In the genomic region with DNA sequence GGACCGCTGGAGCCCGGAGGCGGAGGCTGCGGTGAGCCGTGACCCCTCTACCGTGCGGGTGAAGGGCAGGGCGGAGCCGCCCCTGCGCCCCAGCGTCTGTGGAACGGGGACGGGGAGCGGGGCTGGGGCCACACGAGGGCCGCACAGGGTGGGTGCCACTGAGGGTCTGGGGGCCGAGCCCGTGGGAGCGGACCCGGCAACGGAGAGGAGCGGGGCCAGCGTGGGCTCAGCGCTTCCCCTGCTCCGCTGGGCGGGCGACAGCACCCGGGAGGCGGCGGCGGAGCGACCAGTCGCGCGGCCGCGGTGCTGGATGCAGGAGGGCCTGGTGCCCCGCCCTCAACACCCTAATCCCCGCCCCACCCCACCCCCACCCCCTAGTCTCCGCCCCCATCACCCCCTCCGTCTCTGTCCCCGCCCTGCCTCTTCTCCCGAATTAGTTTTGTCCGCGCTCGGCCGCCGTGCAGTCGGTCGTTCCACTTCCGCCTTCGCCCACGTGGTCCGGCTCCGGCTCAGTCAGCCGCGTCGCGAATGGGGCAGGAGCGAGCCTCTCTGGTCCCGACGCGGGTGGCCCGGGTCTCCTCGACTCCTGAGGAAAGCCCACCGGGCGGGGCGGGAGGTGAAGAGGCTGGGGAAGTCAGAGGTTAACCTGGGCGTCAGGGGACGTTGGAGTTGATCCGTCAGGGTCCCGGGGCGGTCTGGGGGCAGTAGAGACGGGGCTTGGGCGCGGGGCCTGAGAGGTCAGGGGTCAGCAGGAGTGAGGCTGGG, we compare ENCODE assay signal across 1 cellular context.
TF ChIP-seq lines count a peak whose summit lies in the region.

A gene (plus strand): TSS at position 512 of the 765 bp plus-strand sequence. CDS start 447 bp downstream, outside the sequence.

TF ChIP-seq in HepG2, 621 proteins besides CTCF, POLR2A, EP300 and RAD21 (continued from another document and continues in another):
- TF ChIP-seq, protein P1, sequence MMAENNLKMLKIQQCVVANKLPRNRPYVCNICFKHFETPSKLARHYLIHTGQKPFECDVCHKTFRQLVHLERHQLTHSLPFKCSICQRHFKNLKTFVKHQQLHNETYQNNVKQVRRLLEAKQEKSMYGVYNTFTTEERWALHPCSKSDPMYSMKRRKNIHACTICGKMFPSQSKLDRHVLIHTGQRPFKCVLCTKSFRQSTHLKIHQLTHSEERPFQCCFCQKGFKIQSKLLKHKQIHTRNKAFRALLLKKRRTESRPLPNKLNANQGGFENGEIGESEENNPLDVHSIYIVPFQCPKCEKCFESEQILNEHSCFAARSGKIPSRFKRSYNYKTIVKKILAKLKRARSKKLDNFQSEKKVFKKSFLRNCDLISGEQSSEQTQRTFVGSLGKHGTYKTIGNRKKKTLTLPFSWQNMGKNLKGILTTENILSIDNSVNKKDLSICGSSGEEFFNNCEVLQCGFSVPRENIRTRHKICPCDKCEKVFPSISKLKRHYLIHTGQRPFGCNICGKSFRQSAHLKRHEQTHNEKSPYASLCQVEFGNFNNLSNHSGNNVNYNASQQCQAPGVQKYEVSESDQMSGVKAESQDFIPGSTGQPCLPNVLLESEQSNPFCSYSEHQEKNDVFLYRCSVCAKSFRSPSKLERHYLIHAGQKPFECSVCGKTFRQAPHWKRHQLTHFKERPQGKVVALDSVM (CRISPR knock-in tag; IDR thresholded peaks at IDR 0.05): peak; percentile 18; the same call in 1 of the 2 replicates
- TF ChIP-seq SIX4 (CRISPR knock-in tag; IDR thresholded peaks at IDR 0.05) (no peak), KAT7 (CRISPR knock-in tag; IDR thresholded peaks at IDR 0.05; ENCODE audit: borderline replicate concordance) (no peak), ZNF121 (CRISPR knock-in tag; IDR thresholded peaks at IDR 0.05) (no peak), ZNF496 (CRISPR knock-in tag; IDR thresholded peaks at IDR 0.05; ENCODE audit: insufficient replicate concordance) (no peak), ZSCAN21 (CRISPR knock-in tag; IDR thresholded peaks at IDR 0.05; ENCODE audit: borderline replicate concordance) (peak; percentile 93), ZBTB3 (CRISPR knock-in tag; IDR thresholded peaks at IDR 0.05; ENCODE audit: borderline replicate concordance, low read depth) (no peak), ZFP82 (CRISPR knock-in tag; IDR thresholded peaks at IDR 0.05; ENCODE audit: borderline replicate concordance) (0 out of 2 replicates have a peak, but pooled peaks have one; percentile 15), PITX1 (CRISPR knock-in tag; IDR thresholded peaks at IDR 0.05) (peak; percentile 77), RXRA (CRISPR knock-in tag; IDR thresholded peaks at IDR 0.05) (0 out of 2 replicates have a peak, but pooled peaks have one; percentile 4), GLI4 (CRISPR knock-in tag; IDR thresholded peaks at IDR 0.05; ENCODE audit: borderline replicate concordance) (no peak), GATA4 (IDR thresholded peaks at IDR 0.05; ENCODE audit: borderline replicate concordance, low read depth) (no peak)
- TF ChIP-seq, protein P2, sequence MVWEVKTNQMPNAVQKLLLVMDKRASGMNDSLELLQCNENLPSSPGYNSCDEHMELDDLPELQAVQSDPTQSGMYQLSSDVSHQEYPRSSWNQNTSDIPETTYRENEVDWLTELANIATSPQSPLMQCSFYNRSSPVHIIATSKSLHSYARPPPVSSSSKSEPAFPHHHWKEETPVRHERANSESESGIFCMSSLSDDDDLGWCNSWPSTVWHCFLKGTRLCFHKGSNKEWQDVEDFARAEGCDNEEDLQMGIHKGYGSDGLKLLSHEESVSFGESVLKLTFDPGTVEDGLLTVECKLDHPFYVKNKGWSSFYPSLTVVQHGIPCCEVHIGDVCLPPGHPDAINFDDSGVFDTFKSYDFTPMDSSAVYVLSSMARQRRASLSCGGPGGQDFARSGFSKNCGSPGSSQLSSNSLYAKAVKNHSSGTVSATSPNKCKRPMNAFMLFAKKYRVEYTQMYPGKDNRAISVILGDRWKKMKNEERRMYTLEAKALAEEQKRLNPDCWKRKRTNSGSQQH (CRISPR knock-in tag; IDR thresholded peaks at IDR 0.05; ENCODE audit: low read depth): peak; percentile 78; the same call in 1 of the 2 replicates
- TF ChIP-seq, protein P3, sequence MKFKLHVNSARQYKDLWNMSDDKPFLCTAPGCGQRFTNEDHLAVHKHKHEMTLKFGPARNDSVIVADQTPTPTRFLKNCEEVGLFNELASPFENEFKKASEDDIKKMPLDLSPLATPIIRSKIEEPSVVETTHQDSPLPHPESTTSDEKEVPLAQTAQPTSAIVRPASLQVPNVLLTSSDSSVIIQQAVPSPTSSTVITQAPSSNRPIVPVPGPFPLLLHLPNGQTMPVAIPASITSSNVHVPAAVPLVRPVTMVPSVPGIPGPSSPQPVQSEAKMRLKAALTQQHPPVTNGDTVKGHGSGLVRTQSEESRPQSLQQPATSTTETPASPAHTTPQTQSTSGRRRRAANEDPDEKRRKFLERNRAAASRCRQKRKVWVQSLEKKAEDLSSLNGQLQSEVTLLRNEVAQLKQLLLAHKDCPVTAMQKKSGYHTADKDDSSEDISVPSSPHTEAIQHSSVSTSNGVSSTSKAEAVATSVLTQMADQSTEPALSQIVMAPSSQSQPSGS (CRISPR knock-in tag; IDR thresholded peaks at IDR 0.05): no peak; the same call in 1 of the 2 replicates
- TF ChIP-seq, protein P4, sequence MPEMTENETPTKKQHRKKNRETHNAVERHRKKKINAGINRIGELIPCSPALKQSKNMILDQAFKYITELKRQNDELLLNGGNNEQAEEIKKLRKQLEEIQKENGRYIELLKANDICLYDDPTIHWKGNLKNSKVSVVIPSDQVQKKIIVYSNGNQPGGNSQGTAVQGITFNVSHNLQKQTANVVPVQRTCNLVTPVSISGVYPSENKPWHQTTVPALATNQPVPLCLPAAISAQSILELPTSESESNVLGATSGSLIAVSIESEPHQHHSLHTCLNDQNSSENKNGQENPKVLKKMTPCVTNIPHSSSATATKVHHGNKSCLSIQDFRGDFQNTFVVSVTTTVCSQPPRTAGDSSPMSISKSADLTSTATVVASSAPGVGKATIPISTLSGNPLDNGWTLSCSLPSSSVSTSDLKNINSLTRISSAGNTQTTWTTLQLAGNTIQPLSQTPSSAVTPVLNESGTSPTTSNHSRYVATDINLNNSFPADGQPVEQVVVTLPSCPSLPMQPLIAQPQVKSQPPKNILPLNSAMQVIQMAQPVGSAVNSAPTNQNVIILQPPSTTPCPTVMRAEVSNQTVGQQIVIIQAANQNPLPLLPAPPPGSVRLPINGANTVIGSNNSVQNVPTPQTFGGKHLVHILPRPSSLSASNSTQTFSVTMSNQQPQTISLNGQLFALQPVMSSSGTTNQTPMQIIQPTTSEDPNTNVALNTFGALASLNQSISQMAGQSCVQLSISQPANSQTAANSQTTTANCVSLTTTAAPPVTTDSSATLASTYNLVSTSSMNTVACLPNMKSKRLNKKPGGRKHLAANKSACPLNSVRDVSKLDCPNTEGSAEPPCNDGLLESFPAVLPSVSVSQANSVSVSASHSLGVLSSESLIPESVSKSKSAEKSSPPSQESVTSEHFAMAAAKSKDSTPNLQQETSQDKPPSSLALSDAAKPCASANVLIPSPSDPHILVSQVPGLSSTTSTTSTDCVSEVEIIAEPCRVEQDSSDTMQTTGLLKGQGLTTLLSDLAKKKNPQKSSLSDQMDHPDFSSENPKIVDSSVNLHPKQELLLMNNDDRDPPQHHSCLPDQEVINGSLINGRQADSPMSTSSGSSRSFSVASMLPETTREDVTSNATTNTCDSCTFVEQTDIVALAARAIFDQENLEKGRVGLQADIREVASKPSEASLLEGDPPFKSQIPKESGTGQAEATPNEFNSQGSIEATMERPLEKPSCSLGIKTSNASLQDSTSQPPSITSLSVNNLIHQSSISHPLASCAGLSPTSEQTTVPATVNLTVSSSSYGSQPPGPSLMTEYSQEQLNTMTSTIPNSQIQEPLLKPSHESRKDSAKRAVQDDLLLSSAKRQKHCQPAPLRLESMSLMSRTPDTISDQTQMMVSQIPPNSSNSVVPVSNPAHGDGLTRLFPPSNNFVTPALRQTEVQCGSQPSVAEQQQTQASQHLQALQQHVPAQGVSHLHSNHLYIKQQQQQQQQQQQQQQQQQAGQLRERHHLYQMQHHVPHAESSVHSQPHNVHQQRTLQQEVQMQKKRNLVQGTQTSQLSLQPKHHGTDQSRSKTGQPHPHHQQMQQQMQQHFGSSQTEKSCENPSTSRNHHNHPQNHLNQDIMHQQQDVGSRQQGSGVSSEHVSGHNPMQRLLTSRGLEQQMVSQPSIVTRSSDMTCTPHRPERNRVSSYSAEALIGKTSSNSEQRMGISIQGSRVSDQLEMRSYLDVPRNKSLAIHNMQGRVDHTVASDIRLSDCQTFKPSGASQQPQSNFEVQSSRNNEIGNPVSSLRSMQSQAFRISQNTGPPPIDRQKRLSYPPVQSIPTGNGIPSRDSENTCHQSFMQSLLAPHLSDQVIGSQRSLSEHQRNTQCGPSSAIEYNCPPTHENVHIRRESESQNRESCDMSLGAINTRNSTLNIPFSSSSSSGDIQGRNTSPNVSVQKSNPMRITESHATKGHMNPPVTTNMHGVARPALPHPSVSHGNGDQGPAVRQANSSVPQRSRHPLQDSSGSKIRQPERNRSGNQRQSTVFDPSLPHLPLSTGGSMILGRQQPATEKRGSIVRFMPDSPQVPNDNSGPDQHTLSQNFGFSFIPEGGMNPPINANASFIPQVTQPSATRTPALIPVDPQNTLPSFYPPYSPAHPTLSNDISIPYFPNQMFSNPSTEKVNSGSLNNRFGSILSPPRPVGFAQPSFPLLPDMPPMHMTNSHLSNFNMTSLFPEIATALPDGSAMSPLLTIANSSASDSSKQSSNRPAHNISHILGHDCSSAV (CRISPR knock-in tag; IDR thresholded peaks at IDR 0.05; ENCODE audit: borderline replicate concordance): no peak
- TF ChIP-seq, protein P5, sequence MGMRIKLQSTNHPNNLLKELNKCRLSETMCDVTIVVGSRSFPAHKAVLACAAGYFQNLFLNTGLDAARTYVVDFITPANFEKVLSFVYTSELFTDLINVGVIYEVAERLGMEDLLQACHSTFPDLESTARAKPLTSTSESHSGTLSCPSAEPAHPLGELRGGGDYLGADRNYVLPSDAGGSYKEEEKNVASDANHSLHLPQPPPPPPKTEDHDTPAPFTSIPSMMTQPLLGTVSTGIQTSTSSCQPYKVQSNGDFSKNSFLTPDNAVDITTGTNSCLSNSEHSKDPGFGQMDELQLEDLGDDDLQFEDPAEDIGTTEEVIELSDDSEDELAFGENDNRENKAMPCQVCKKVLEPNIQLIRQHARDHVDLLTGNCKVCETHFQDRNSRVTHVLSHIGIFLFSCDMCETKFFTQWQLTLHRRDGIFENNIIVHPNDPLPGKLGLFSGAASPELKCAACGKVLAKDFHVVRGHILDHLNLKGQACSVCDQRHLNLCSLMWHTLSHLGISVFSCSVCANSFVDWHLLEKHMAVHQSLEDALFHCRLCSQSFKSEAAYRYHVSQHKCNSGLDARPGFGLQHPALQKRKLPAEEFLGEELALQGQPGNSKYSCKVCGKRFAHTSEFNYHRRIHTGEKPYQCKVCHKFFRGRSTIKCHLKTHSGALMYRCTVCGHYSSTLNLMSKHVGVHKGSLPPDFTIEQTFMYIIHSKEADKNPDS (CRISPR knock-in tag; IDR thresholded peaks at IDR 0.05): no peak; the same call in 1 of the 2 replicates
- TF ChIP-seq, protein P6, sequence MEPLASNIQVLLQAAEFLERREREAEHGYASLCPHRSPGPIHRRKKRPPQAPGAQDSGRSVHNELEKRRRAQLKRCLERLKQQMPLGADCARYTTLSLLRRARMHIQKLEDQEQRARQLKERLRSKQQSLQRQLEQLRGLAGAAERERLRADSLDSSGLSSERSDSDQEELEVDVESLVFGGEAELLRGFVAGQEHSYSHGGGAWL (CRISPR knock-in tag; IDR thresholded peaks at IDR 0.05): peak; percentile 95
- TF ChIP-seq, protein P7, sequence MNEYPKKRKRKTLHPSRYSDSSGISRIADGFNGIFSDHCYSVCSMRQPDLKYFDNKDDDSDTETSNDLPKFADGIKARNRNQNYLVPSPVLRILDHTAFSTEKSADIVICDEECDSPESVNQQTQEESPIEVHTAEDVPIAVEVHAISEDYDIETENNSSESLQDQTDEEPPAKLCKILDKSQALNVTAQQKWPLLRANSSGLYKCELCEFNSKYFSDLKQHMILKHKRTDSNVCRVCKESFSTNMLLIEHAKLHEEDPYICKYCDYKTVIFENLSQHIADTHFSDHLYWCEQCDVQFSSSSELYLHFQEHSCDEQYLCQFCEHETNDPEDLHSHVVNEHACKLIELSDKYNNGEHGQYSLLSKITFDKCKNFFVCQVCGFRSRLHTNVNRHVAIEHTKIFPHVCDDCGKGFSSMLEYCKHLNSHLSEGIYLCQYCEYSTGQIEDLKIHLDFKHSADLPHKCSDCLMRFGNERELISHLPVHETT (CRISPR knock-in tag; conservative IDR thresholded peaks at IDR 0.05): peak; percentile 2; the same call in 1 of the 2 replicates
- TF ChIP-seq, protein P8, sequence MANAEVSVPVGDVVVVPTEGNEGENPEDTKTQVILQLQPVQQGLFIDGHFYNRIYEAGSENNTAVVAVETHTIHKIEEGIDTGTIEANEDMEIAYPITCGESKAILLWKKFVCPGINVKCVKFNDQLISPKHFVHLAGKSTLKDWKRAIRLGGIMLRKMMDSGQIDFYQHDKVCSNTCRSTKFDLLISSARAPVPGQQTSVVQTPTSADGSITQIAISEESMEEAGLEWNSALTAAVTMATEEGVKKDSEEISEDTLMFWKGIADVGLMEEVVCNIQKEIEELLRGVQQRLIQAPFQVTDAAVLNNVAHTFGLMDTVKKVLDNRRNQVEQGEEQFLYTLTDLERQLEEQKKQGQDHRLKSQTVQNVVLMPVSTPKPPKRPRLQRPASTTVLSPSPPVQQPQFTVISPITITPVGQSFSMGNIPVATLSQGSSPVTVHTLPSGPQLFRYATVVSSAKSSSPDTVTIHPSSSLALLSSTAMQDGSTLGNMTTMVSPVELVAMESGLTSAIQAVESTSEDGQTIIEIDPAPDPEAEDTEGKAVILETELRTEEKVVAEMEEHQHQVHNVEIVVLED (CRISPR knock-in tag; IDR thresholded peaks at IDR 0.05; ENCODE audit: borderline replicate concordance): peak; percentile 56; the same call in 1 of the 2 replicates
- TF ChIP-seq, protein P9, sequence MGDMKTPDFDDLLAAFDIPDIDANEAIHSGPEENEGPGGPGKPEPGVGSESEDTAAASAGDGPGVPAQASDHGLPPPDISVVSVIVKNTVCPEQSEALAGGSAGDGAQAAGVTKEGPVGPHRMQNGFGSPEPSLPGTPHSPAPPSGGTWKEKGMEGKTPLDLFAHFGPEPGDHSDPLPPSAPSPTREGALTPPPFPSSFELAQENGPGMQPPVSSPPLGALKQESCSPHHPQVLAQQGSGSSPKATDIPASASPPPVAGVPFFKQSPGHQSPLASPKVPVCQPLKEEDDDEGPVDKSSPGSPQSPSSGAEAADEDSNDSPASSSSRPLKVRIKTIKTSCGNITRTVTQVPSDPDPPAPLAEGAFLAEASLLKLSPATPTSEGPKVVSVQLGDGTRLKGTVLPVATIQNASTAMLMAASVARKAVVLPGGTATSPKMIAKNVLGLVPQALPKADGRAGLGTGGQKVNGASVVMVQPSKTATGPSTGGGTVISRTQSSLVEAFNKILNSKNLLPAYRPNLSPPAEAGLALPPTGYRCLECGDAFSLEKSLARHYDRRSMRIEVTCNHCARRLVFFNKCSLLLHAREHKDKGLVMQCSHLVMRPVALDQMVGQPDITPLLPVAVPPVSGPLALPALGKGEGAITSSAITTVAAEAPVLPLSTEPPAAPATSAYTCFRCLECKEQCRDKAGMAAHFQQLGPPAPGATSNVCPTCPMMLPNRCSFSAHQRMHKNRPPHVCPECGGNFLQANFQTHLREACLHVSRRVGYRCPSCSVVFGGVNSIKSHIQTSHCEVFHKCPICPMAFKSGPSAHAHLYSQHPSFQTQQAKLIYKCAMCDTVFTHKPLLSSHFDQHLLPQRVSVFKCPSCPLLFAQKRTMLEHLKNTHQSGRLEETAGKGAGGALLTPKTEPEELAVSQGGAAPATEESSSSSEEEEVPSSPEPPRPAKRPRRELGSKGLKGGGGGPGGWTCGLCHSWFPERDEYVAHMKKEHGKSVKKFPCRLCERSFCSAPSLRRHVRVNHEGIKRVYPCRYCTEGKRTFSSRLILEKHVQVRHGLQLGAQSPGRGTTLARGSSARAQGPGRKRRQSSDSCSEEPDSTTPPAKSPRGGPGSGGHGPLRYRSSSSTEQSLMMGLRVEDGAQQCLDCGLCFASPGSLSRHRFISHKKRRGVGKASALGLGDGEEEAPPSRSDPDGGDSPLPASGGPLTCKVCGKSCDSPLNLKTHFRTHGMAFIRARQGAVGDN (CRISPR knock-in tag; IDR thresholded peaks at IDR 0.05): peak; percentile 92
